In the genomic region with DNA sequence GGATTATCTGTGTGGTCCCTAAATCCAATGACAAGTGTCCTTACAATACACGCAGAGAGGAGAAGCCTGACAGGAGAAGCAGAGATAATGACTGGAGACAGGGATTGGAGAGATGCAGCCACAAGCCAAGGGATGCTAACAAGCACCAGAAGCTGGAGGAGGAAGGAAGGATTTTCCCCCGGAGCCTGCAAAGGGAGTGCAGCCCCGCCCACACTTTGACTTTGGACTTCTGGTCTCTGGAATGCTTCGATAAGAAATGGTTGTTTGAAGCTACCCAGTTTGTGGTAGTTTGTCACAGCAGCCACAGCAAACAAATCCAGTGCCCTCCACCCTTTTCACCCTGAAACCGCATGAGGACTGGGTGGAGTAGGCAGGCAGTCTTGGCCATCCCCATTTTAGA, we compare ENCODE assay signal across 1 cellular context.
TF ChIP-seq lines count a peak whose summit lies in the region.

No MANE protein-coding gene starts in this region.

TF ChIP-seq in K562, 482 proteins besides CTCF, POLR2A, EP300 and RAD21 (continued from another document):
- TF ChIP-seq, protein P1, sequence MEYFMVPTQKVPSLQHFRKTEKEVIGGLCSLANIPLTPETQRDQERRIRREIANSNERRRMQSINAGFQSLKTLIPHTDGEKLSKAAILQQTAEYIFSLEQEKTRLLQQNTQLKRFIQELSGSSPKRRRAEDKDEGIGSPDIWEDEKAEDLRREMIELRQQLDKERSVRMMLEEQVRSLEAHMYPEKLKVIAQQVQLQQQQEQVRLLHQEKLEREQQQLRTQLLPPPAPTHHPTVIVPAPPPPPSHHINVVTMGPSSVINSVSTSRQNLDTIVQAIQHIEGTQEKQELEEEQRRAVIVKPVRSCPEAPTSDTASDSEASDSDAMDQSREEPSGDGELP (CRISPR knock-in tag; IDR thresholded peaks at IDR 0.05; ENCODE audit: borderline replicate concordance), result no peak
- TF ChIP-seq ZSCAN29 (IDR thresholded peaks at IDR 0.05), result no peak
- no peak for TF ChIP-seq TBL1XR1 (IDR thresholded peaks at IDR 0.05; ENCODE audit: low read length in 2 of 2)
- no peak for TF ChIP-seq CCNT2 (IDR thresholded peaks at IDR 0.05; ENCODE audit: borderline replicate concordance, extremely low read depth, insufficient read length, low read depth, low read length)
- TF ChIP-seq BRCA1 (IDR thresholded peaks at IDR 0.05), result no peak
- no peak for TF ChIP-seq BRCA1 (CRISPR knock-in tag; IDR thresholded peaks at IDR 0.05)
- no peak for TF ChIP-seq MECOM (CRISPR knock-in tag; IDR thresholded peaks at IDR 0.05)
- TF ChIP-seq SAP30 (IDR thresholded peaks at IDR 0.05; ENCODE audit: borderline replicate concordance, insufficient read depth, low read depth, low read length, poor library complexity, severe bottlenecking), result no peak
- TF ChIP-seq ELF2 (CRISPR knock-in tag; IDR thresholded peaks at IDR 0.05), result no peak
- no peak for TF ChIP-seq MYC (IDR thresholded peaks at IDR 0.05; ENCODE audit: low read depth, low read length)
- TF ChIP-seq MYC (CRISPR knock-in tag; IDR thresholded peaks at IDR 0.05; ENCODE audit: borderline replicate concordance, low read depth), result no peak
- TF ChIP-seq, protein P2, sequence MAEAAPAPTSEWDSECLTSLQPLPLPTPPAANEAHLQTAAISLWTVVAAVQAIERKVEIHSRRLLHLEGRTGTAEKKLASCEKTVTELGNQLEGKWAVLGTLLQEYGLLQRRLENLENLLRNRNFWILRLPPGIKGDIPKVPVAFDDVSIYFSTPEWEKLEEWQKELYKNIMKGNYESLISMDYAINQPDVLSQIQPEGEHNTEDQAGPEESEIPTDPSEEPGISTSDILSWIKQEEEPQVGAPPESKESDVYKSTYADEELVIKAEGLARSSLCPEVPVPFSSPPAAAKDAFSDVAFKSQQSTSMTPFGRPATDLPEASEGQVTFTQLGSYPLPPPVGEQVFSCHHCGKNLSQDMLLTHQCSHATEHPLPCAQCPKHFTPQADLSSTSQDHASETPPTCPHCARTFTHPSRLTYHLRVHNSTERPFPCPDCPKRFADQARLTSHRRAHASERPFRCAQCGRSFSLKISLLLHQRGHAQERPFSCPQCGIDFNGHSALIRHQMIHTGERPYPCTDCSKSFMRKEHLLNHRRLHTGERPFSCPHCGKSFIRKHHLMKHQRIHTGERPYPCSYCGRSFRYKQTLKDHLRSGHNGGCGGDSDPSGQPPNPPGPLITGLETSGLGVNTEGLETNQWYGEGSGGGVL (CRISPR knock-in tag; IDR thresholded peaks at IDR 0.05), result no peak
- no peak for TF ChIP-seq GATAD2A (IDR thresholded peaks at IDR 0.05)
- no peak for TF ChIP-seq CHCHD3 (CRISPR knock-in tag; IDR thresholded peaks at IDR 0.05)
- TF ChIP-seq BDP1 (IDR thresholded peaks at IDR 0.05; ENCODE audit: insufficient read depth, insufficient read length), result no peak
- TF ChIP-seq TEAD1 (CRISPR knock-in tag; IDR thresholded peaks at IDR 0.05), result no peak
- no peak for TF ChIP-seq POLR3A (IDR thresholded peaks at IDR 0.05; ENCODE audit: borderline replicate concordance, extremely low read depth, insufficient read depth, insufficient read length)
- no peak for TF ChIP-seq MAFF (IDR thresholded peaks at IDR 0.05; ENCODE audit: low read length)
- TF ChIP-seq USF2 (CRISPR knock-in tag; IDR thresholded peaks at IDR 0.05), result no peak
- no peak for TF ChIP-seq ZC3H11A (IDR thresholded peaks at IDR 0.05; ENCODE audit: low read depth, low read length)
- TF ChIP-seq GABPA (tag; conservative IDR thresholded peaks at IDR 0.05; ENCODE audit: low read depth), result no peak
- TF ChIP-seq ARID1B (IDR thresholded peaks at IDR 0.05), result peak; percentile 41; the same call in 1 of the 2 replicates
- TF ChIP-seq ZNF830 (CRISPR knock-in tag; IDR thresholded peaks at IDR 0.05), result no peak
- no peak for TF ChIP-seq MYNN (IDR thresholded peaks at IDR 0.05)
- TF ChIP-seq MYNN (CRISPR knock-in tag; IDR thresholded peaks at IDR 0.05), result no peak
- no peak for TF ChIP-seq ZNF785 (CRISPR knock-in tag; IDR thresholded peaks at IDR 0.05)
- no peak for TF ChIP-seq ZNF668 (CRISPR knock-in tag; IDR thresholded peaks at IDR 0.05)
- TF ChIP-seq ZNF174 (CRISPR knock-in tag; IDR thresholded peaks at IDR 0.05), result no peak
- TF ChIP-seq SNRNP70 (optimal IDR thresholded peaks at IDR 0.05; ENCODE audit: low read depth, low read length), result no peak
- no peak for TF ChIP-seq TSHZ1 (CRISPR knock-in tag; IDR thresholded peaks at IDR 0.05)
- TF ChIP-seq SAFB2 (IDR thresholded peaks at IDR 0.05; ENCODE audit: borderline replicate concordance, low read depth, low read length, severe bottlenecking), result no peak
- TF ChIP-seq SLC30A9 (CRISPR knock-in tag; IDR thresholded peaks at IDR 0.05), result no peak
- 0 out of 2 replicates have a peak, but pooled peaks have one; percentile 36 for TF ChIP-seq BCOR (IDR thresholded peaks at IDR 0.05)
- TF ChIP-seq ZKSCAN3 (CRISPR knock-in tag; IDR thresholded peaks at IDR 0.05), result no peak
- no peak for TF ChIP-seq ZNF436 (CRISPR knock-in tag; IDR thresholded peaks at IDR 0.05)
- no peak for TF ChIP-seq RNF219 (CRISPR knock-in tag; IDR thresholded peaks at IDR 0.05)
- TF ChIP-seq ERF (CRISPR knock-in tag; IDR thresholded peaks at IDR 0.05), result no peak
- no peak for TF ChIP-seq MBD2 (IDR thresholded peaks at IDR 0.05; ENCODE audit: borderline replicate concordance, low read depth)
- no peak for TF ChIP-seq PYGO2 (tag; IDR thresholded peaks at IDR 0.05)
- TF ChIP-seq ARID4B (CRISPR knock-in tag; IDR thresholded peaks at IDR 0.05), result no peak
- TF ChIP-seq CHD4 (IDR thresholded peaks at IDR 0.05; ENCODE audit: insufficient read depth, insufficient replicate concordance, low read depth, low read length, poor library complexity, severe bottlenecking), result no peak
- TF ChIP-seq BRD9 (IDR thresholded peaks at IDR 0.05; ENCODE audit: low read depth, partially characterized antibody), result no peak
- peak; percentile 86 for TF ChIP-seq RBM25 (IDR thresholded peaks at IDR 0.05; ENCODE audit: low read depth, low read length, severe bottlenecking)
- TF ChIP-seq CBFA2T3 (IDR thresholded peaks at IDR 0.05), result peak; percentile 70
- TF ChIP-seq ZFPM2 (CRISPR knock-in tag; IDR thresholded peaks at IDR 0.05), result no peak
TF ChIP-seq in K562: peak in this region for 13.
